In the genomic region with DNA sequence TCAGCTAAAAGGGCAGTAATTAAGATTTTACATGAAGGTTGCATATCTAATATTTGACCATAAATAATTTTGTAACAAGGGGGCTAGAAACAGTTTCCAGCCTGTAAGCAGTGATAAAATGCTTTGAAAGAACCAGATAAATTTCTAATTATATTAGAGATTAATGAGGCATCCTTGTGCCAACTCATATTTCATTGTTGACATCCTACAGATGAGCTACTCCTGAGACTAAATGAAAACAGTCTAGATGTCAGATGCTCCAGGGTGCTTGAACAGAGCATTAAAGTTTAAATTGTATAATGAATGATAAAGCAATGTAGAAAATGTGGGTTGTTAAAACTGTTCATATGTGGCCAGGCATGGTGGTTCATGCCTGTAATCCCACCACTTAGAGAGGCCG, we compare ENCODE assay signal across 34 cellular contexts.
"Had no signal": no experiment of that assay in that cellular context is flagged by ENCODE, and none has a peak within 500 bp of the region (broad histone marks: within the 10 kb centered on the region; RNA-seq: fewer than 3 reads in every experiment).

No MANE protein-coding gene starts in this region.

- H3K9ac ChIP-seq: KMS-11 had no signal

- H3K4me2 ChIP-seq: KMS-11 had no signal

- DNase-seq: Karpas-422, Kasumi-1, KG1, MG63, MM.1S, MV-4-11, NCI-H1048, NCI-H1092, NCI-H1092 treated with DMSO at 0.1 percent for 48 hours, NCI-H1105, NCI-H1105 treated with DMSO at 0.1 percent for 48 hours, NCI-H1417, NCI-H1417 treated with DMSO at 0.1 percent for 48 hours, NCI-H1436, NCI-H1436 treated with DMSO at 0.1 percent for 48 hours, NCI-H146, NCI-H1694, NCI-H1694 treated with DMSO at 0.1 percent for 48 hours, NCI-H187, NCI-H187 treated with DMSO at 0.1 percent for 48 hours, NCI-H1930, NCI-H2029, NCI-H2029 treated with DMSO at 0.1 percent for 48 hours, NCI-H2081, NCI-H2081 treated with DMSO at 0.1 percent for 48 hours, NCI-H2107, NCI-H2171, NCI-H2171 treated with DMSO at 0.1 percent for 48 hours, NCI-H2227 treated with DMSO at 0.1 percent for 48 hours, NCI-H226, NCI-H345, NCI-H446, NCI-H446 treated with DMSO at 0.1 percent for 48 hours had no signal

- H3K9me3 ChIP-seq: MG63 had no signal

- H3K27ac ChIP-seq: KMS-11 had no signal

- H3K27me3 ChIP-seq: MG63 had no signal

- H3K4me3 ChIP-seq: MG63 had no signal
